ENCODE assay signal across 16 cellular contexts in the genomic region with DNA sequence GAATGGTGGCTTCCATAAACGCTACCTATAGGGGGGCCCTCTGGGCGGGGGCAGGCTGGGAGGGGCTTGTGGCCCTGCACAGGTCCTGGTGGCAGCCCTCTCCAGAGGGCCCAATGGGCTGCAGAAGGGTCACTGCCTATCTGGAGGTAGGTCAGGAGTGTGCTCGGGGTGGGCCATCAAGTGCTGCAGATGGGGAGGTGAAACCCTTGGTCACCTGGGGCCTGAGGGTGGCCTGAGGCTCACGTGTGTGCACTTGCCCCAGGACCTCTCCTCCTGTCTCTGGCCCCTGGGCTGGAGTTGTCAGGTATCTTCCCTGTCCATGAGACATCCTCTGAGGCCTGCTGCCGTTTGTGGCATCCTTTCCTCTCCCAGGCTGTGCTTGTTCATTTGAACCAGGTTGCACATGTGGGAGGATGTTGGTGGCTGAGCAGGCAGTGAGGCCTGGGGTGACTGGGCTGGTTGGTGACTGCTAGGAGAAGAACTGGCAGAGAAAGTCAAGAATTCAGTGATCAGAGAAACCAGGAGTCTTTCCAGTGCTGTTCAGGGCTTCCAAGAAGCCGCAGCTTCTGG. TPM values are rescaled to one million over a fixed set of nuclear protein-coding genes. Genes with fewer than 3 reads are reported as not detected.
DNase-seq lines count a peak whose midpoint lies in the region; ATAC-seq lines count a peak whose summit lies in the region.
"Had no signal": no experiment of that assay in that cellular context is flagged by ENCODE, and none has a peak within 500 bp of the region (broad histone marks: within the 10 kb centered on the region; RNA-seq: fewer than 3 reads in every experiment).

No MANE protein-coding gene starts in this region.

- no peaks in the 10 kb centered on the region for H3K27me3 Mint-ChIP-seq in activated CD8-positive, alpha-beta memory T cell treated with anti-CD3 and anti-CD28 coated beads, Interleukin-2, amount 10 ng/mL, durations not matched to agents 7 days and 5 days
- H3K27me3 Mint-ChIP-seq in activated CD8-positive, alpha-beta T cell treated with anti-CD3 and anti-CD28 coated beads, Interleukin-2, amount 10 ng/mL, durations not matched to agents 7 days and 5 days (ENCODE audit: low read depth) = no peaks in the 10 kb centered on the region
- H3K27me3 Mint-ChIP-seq in immature natural killer cell (ENCODE audit: low read depth in 3 of 3) = peaks cover 1 to 19% (median 7%) of the 10 kb centered on the region in 3 donors

- H3K4me1 ChIP-seq in subcutaneous abdominal adipose tissue (ENCODE audit: control insufficient read depth in 5 of 5, insufficient read depth in 5 of 5, low read length in 5 of 5) = peaks cover 13 to 52% (median 33%) of the 10 kb centered on the region in 5 donors
- H3K4me1 ChIP-seq: Peyer's patch, testis had no signal

- H3K9me3 ChIP-seq in subcutaneous abdominal adipose tissue (ENCODE audit: control insufficient read depth in 5 of 5, low read length in 5 of 5) = no peaks in the 10 kb centered on the region
- H3K9me3 ChIP-seq: Peyer's patch, testis had no signal

- no peak overlapping the region for H3K4me3 Mint-ChIP-seq in activated CD8-positive, alpha-beta memory T cell treated with anti-CD3 and anti-CD28 coated beads, Interleukin-2, amount 10 ng/mL, durations not matched to agents 7 days and 5 days
- no peak overlapping the region for H3K4me3 Mint-ChIP-seq in activated CD8-positive, alpha-beta T cell treated with anti-CD3 and anti-CD28 coated beads, Interleukin-2, amount 10 ng/mL, durations not matched to agents 7 days and 5 days
- no peak overlapping the region for H3K4me3 Mint-ChIP-seq in immature natural killer cell

- CTCF ChIA-PET in activated CD8-positive, alpha-beta memory T cell treated with anti-CD3 and anti-CD28 coated beads, Interleukin-2, amount 10 ng/mL, durations not matched to agents 7 days and 5 days (lab: Charles Lee) = interaction anchor here (0.9 to 2.6 kb wide), 2 partner anchors 11 to 49 kb away, joined by 3 to 9 read pairs; no protein-coding TSS in a partner anchor
- CTCF ChIA-PET in activated CD8-positive, alpha-beta T cell treated with anti-CD3 and anti-CD28 coated beads, Interleukin-2, amount 10 ng/mL, durations not matched to agents 7 days and 5 days (lab: Charles Lee) = interaction anchor here (0.8 to 22.0 kb wide), 3 partner anchors 11 to 80 kb away, joined by 3 to 1113 read pairs (median 5); a partner anchor contains a TSS

- H3K27me3 ChIP-seq in subcutaneous abdominal adipose tissue (ENCODE audit: control insufficient read depth in 5 of 5, insufficient read depth in 4 of 5, low read length in 5 of 5) = no peaks in the 10 kb centered on the region
- H3K27me3 ChIP-seq: Peyer's patch, testis had no signal

- peaks cover 55% of the 10 kb centered on the region for H3K36me3 Mint-ChIP-seq in activated CD8-positive, alpha-beta memory T cell treated with anti-CD3 and anti-CD28 coated beads, Interleukin-2, amount 10 ng/mL, durations not matched to agents 7 days and 5 days
- H3K36me3 Mint-ChIP-seq in activated CD8-positive, alpha-beta T cell treated with anti-CD3 and anti-CD28 coated beads, Interleukin-2, amount 10 ng/mL, durations not matched to agents 7 days and 5 days (ENCODE audit: low read depth) = peaks cover 84% of the 10 kb centered on the region
- H3K36me3 Mint-ChIP-seq in immature natural killer cell = peaks cover 7 to 44% (median 23%) of the 10 kb centered on the region in 3 donors

- H3K4me1 Mint-ChIP-seq in activated CD8-positive, alpha-beta memory T cell treated with anti-CD3 and anti-CD28 coated beads, Interleukin-2, amount 10 ng/mL, durations not matched to agents 7 days and 5 days = peaks cover 34% of the 10 kb centered on the region
- H3K4me1 Mint-ChIP-seq in activated CD8-positive, alpha-beta T cell treated with anti-CD3 and anti-CD28 coated beads, Interleukin-2, amount 10 ng/mL, durations not matched to agents 7 days and 5 days (ENCODE audit: low read depth) = peaks cover 62% of the 10 kb centered on the region
- H3K4me1 Mint-ChIP-seq in immature natural killer cell = peaks cover 42 to 56% of the 10 kb centered on the region in 2 donors

- peak overlapping the region in 3 of 5 donors; percentile 16 to 64 (median 49) for H3K9ac ChIP-seq in subcutaneous abdominal adipose tissue (ENCODE audit: low read length in 5 of 5)

- peak; percentile 38 for ATAC-seq in activated CD8-positive, alpha-beta memory T cell treated with anti-CD3 and anti-CD28 coated beads, Interleukin-2, amount 10 ng/mL, durations not matched to agents 7 days and 5 days
- ATAC-seq in activated CD8-positive, alpha-beta T cell treated with anti-CD3 and anti-CD28 coated beads, Interleukin-2, amount 10 ng/mL, durations not matched to agents 7 days and 5 days = peak; percentile 33
- ATAC-seq in GM21825 (IDR thresholded peaks at IDR 0.05; ENCODE audit: unreplicated experiment) = no peak

- no peaks in the 10 kb centered on the region for H3K9me3 Mint-ChIP-seq in activated CD8-positive, alpha-beta memory T cell treated with anti-CD3 and anti-CD28 coated beads, Interleukin-2, amount 10 ng/mL, durations not matched to agents 7 days and 5 days (ENCODE audit: low read depth)
- no peaks in the 10 kb centered on the region for H3K9me3 Mint-ChIP-seq in activated CD8-positive, alpha-beta T cell treated with anti-CD3 and anti-CD28 coated beads, Interleukin-2, amount 10 ng/mL, durations not matched to agents 7 days and 5 days (ENCODE audit: insufficient read depth)
- no peaks in the 10 kb centered on the region for H3K9me3 Mint-ChIP-seq in immature natural killer cell

- peak overlapping the region; percentile 72 for H3K27ac ChIP-seq in subcutaneous abdominal adipose tissue (ENCODE audit: low read depth, low read length)
- H3K27ac ChIP-seq: Peyer's patch, testis had no signal

- no peak for DNase-seq in activated CD8-positive, alpha-beta memory T cell treated with anti-CD3 and anti-CD28 coated beads, Interleukin-2, amount 10 ng/mL, durations not matched to agents 7 days and 5 days
- DNase-seq in activated CD8-positive, alpha-beta memory T cell treated with anti-CD3 and anti-CD28 coated beads for 24 hours = no peak
- no peak for DNase-seq in activated CD8-positive, alpha-beta T cell treated with anti-CD3 and anti-CD28 coated beads, Interleukin-2, amount 10 ng/mL, durations not matched to agents 7 days and 5 days
- no peak for DNase-seq in immature natural killer cell
- DNase-seq in superior temporal gyrus (ENCODE audit: extremely low spot score) = no peak
- no peak for DNase-seq in medulla oblongata (ENCODE audit: extremely low spot score)
- DNase-seq: ACHN; effector memory CD4-positive, alpha-beta T cell; NCI-H1105 treated with DMSO at 0.1 percent for 48 hours; T-helper 9 cell; testis had no signal

- no peak overlapping the region for H3K4me3 ChIP-seq in subcutaneous abdominal adipose tissue (ENCODE audit: low read depth in 1 of 5, low read length in 5 of 5)
- H3K4me3 ChIP-seq: Peyer's patch, testis had no signal

- peak overlapping the region; percentile 65 for H3K27ac Mint-ChIP-seq in activated CD8-positive, alpha-beta memory T cell treated with anti-CD3 and anti-CD28 coated beads, Interleukin-2, amount 10 ng/mL, durations not matched to agents 7 days and 5 days
- peak overlapping the region; percentile 84 for H3K27ac Mint-ChIP-seq in activated CD8-positive, alpha-beta T cell treated with anti-CD3 and anti-CD28 coated beads, Interleukin-2, amount 10 ng/mL, durations not matched to agents 7 days and 5 days
- peak overlapping the region; percentile 3 to 82 (median 56) for H3K27ac Mint-ChIP-seq in immature natural killer cell

- POLR2A ChIA-PET in activated CD8-positive, alpha-beta T cell treated with anti-CD3 and anti-CD28 coated beads, Interleukin-2, amount 10 ng/mL, durations not matched to agents 7 days and 5 days (lab: Charles Lee) = no interaction called here

- peaks cover 9 to 99% (median 96%) of the 10 kb centered on the region in 5 donors for H3K36me3 ChIP-seq in subcutaneous abdominal adipose tissue (ENCODE audit: control insufficient read depth in 5 of 5, insufficient read depth in 5 of 5, low read length in 5 of 5)

RNA-seq across cellular contexts. Expression of a gene that starts 21.1 kb away (rescaled TPM):
- total RNA-seq in activated CD8-positive, alpha-beta memory T cell treated with anti-CD3 and anti-CD28 coated beads, Interleukin-2, amount 10 ng/mL, durations not matched to agents 7 days and 5 days = under 1 TPM in 1 of 2 experiments, not detected in 1; 0.09 TPM
- under 1 TPM; 0.13 to 0.21 TPM for total RNA-seq in activated CD8-positive, alpha-beta T cell treated with anti-CD3 and anti-CD28 coated beads, Interleukin-2, amount 10 ng/mL, durations not matched to agents 7 days and 5 days
- not detected for polyA plus RNA-seq in immature natural killer cell
- total RNA-seq: kidney epithelial cell, myocyte, Peyer's patch had no signal
